8 cellular contexts compared by ENCODE assay signal in the genomic region with DNA sequence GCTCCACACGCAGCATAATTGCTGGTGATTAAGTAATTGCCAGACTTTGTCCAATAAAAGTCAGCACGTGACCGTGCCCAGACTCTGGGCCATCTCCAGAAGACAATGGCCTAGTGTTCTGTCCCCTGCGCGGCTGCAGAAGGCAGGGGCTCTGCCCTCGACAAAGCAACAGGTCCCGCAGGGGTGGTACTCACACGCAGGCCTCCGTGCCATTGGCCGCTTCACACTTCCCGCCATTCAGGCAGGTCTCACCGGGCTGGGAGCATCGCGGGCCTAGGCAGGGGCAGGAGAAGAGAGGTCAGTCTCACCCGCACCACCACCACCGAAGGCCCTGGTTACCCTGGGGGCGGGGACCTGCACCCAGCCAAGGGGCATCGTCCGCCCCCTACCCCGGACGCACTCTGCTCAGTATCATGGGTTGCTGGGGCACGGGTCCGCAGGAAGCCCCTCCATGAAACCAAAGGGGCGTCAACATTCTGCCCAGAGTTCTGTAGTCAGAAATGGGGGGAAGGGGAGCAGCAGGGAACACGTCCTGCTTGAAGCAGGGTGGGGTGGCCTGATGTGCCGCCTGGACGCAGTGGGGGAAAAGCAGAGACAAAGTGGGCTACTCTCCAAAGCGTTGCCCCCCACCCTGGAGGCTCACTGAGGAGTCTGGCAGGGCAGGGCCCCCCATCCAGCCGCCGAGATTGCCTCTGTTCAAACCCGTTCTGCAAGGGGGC. TPM values are rescaled to one million over a fixed set of nuclear protein-coding genes. Genes with fewer than 3 reads are reported as not detected.
DNase-seq lines count a peak whose midpoint lies in the region; ATAC-seq and TF ChIP-seq lines count a peak whose summit lies in the region.

No MANE protein-coding gene starts in this region.

- no peak overlapping the region for H3K4ac ChIP-seq in mesendoderm (ENCODE audit: low read depth, low read length)

- in situ Hi-C loops in transverse colon (cut with MboI; ENCODE audit: low pct_ligation_motif_present in 1 of 4, low pct_unique_long_range_greater_than_20kb in 1 of 4, low sequenced_read_pairs in 3 of 4): no loop called here

- no peak overlapping the region for H3K23ac ChIP-seq in mesendoderm (ENCODE audit: low read length)

- H3K4me3 Mint-ChIP-seq in activated T-cell treated with anti-CD3 and anti-CD28 coated beads, Interleukin-2, amount 50 U/mL, for 72 hours: peak overlapping the region; percentile 92 to 95

- TF ChIP-seq CTCF in choroid plexus epithelial cell (conservative IDR thresholded peaks at IDR 0.05; ENCODE audit: low read depth, low read length) (no peak), transverse colon (IDR thresholded peaks at IDR 0.05) (no peak)

- no peaks in the 10 kb centered on the region for H3K27me3 ChIP-seq in mesendoderm (ENCODE audit: insufficient read depth, low read length, poor library complexity)
- H3K27me3 ChIP-seq in transverse colon: no peaks in the 10 kb centered on the region

- H3K4me2 ChIP-seq in mesendoderm (ENCODE audit: low read length): peak overlapping the region; percentile 27

- H4K5ac ChIP-seq in mesendoderm (ENCODE audit: low read length): no peak overlapping the region

- no peaks in the 10 kb centered on the region for H3K9me3 Mint-ChIP-seq in activated T-cell treated with anti-CD3 and anti-CD28 coated beads, Interleukin-2, amount 50 U/mL, for 72 hours

- no peak overlapping the region for H4K8ac ChIP-seq in mesendoderm (ENCODE audit: low read depth, low read length)

- H3K27ac ChIP-seq in mesendoderm (ENCODE audit: low read depth, low read length) (no peak overlapping the region), transverse colon (peak overlapping the region; percentile 93 to 99 (median 98))

- peaks cover 9% of the 10 kb centered on the region for H3K79me1 ChIP-seq in mesendoderm (ENCODE audit: low read length)

- H3K36me3 ChIP-seq in mesendoderm (ENCODE audit: control insufficient read depth, insufficient read depth, low read length) (no peaks in the 10 kb centered on the region), transverse colon (no peaks in the 10 kb centered on the region)

- peak overlapping the region; percentile 88 for H3K56ac ChIP-seq in mesendoderm (ENCODE audit: low read length)

- H3K4me3 ChIP-seq in choroid plexus epithelial cell (ENCODE audit: low read depth, low read length) (peak overlapping the region; percentile 67), mesendoderm (ENCODE audit: low read length) (no peak overlapping the region), transverse colon (peak overlapping the region; percentile 88 to 97 (median 90))

- H3K27me3 Mint-ChIP-seq in activated T-cell treated with anti-CD3 and anti-CD28 coated beads, Interleukin-2, amount 50 U/mL, for 72 hours (ENCODE audit: low read depth): no peaks in the 10 kb centered on the region

- peak; percentile 52 for TF ChIP-seq POLR2A in transverse colon (IDR thresholded peaks at IDR 0.05)

- WGBS in mesendoderm (ENCODE audit: extremely low coverage, insufficient coverage, low lambda C conversion rate): no CpG with 5 or more reads among the region's 31 CpGs
- WGBS in transverse colon (ENCODE audit: low coverage in 1 of 2), 2 donors: 20 to 40% methylated on average over 1 to 25 of the region's 31 CpGs

- H2AK5ac ChIP-seq in mesendoderm (ENCODE audit: low read length): no peak overlapping the region

- peak overlapping the region; percentile 78 for H3K9ac ChIP-seq in mesendoderm (ENCODE audit: low read length)

- ATAC-seq in activated T-cell treated with anti-CD3 and anti-CD28 coated beads, Interleukin-2, amount 50 U/mL, for 72 hours (replicated peaks in 1 of 2): no peak
- ATAC-seq in GM18861 (IDR thresholded peaks at IDR 0.05; ENCODE audit: unreplicated experiment): no peak

- no peaks in the 10 kb centered on the region for H3K9me3 ChIP-seq in transverse colon

- H3K4me1 ChIP-seq in mesendoderm (ENCODE audit: control insufficient read depth, low read depth, low read length): peaks cover 15% of the 10 kb centered on the region
- H3K4me1 ChIP-seq in transverse colon: peaks cover 65 to 76% (median 72%) of the 10 kb centered on the region in 4 donors

- DNase-seq in activated T-cell treated with anti-CD3 and anti-CD28 coated beads, Interleukin-2, amount 50 U/mL, for 72 hours: no peak
- DNase-seq in activated T-cell treated with anti-CD3 and anti-CD28 coated beads for 4 hours (no peak), choroid plexus epithelial cell (ENCODE audit: low read depth) (no peak), mesendoderm (no peak), transverse colon (peak; percentile 86), NCI-H2196 treated with DMSO at 0.1 percent for 48 hours (lab: John Stamatoyannopoulos, UW; ENCODE audit: unreplicated experiment) (no peak), GOT3 (lab: John Stamatoyannopoulos, UW) (no peak)

- no peak overlapping the region for H3K18ac ChIP-seq in mesendoderm (ENCODE audit: low read length)

- H3K36me3 Mint-ChIP-seq in activated T-cell treated with anti-CD3 and anti-CD28 coated beads, Interleukin-2, amount 50 U/mL, for 72 hours (ENCODE audit: insufficient read depth in 2 of 2): peaks cover 0 to 6% of the 10 kb centered on the region in 2 donors

- TF ChIP-seq EP300 in transverse colon (IDR thresholded peaks at IDR 0.05; ENCODE audit: low read depth): no peak

- intact Hi-C loops in transverse colon (cut with DNase I; ENCODE audit: low total_unique reads): no loop called here

- no peak overlapping the region for H3K27ac Mint-ChIP-seq in activated T-cell treated with anti-CD3 and anti-CD28 coated beads, Interleukin-2, amount 50 U/mL, for 72 hours

- peaks cover 59% of the 10 kb centered on the region for H3K4me1 Mint-ChIP-seq in activated T-cell treated with anti-CD3 and anti-CD28 coated beads, Interleukin-2, amount 50 U/mL, for 72 hours (ENCODE audit: low read depth)

- H2BK5ac ChIP-seq in mesendoderm (ENCODE audit: low read length): no peak overlapping the region

- H3K79me2 ChIP-seq in mesendoderm (ENCODE audit: control insufficient read depth, insufficient read depth, low read length): peaks cover 27% of the 10 kb centered on the region

- no peak overlapping the region for H2BK120ac ChIP-seq in mesendoderm (ENCODE audit: low read depth, low read length)

- no peak overlapping the region for H2BK15ac ChIP-seq in mesendoderm (replicated peaks; ENCODE audit: low read depth)

RNA-seq across cellular contexts. Expression of a gene that starts 1.9 kb away (rescaled TPM):
- 10 to 100 TPM; 71.6 to 84.2 TPM for total RNA-seq in activated T-cell treated with anti-CD3 and anti-CD28 coated beads, Interleukin-2, amount 50 U/mL, for 72 hours
- polyA plus RNA-seq in mesendoderm (2013, experiment 1 of 2): 14.3 TPM
- 14.2 TPM for polyA plus RNA-seq in mesendoderm (2013, experiment 2 of 2)
- 100 to 1,000 TPM in 2 of 4 donors, 10 to 100 TPM in 2; 48.2 to 154 (median 98.2) TPM for total RNA-seq in transverse colon
